ENCODE assay signal across 20 cellular contexts in the genomic region with DNA sequence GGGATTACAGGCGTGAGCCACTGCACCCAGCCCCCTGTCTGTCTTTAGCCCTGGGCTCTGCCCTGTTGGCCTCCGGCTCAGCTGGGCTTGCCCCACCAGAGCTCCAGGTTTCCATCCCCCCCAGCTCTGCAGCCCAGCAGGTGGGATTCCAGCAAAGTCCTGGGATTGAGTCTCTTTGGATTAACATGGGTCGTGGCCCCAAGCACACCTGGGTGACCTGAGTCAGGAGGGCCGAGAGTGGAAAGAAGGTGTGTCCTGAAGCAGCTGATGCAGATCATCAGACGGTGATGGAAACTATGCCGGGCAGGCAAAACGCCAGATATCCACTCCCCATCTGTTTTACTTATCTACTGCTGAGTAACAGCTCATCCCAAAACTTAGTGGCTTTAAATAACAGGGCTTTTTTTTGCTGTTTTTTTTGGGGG.
DNase-seq lines count a peak whose midpoint lies in the region; ATAC-seq, FAIRE-seq and TF ChIP-seq lines count a peak whose summit lies in the region.
"Had no signal": no experiment of that assay in that cellular context is flagged by ENCODE, and none has a peak within 500 bp of the region (broad histone marks: within the 10 kb centered on the region; RNA-seq: fewer than 3 reads in every experiment).

No MANE protein-coding gene starts in this region.

- no peak for TF ChIP-seq POLR2A in transverse colon (IDR thresholded peaks at IDR 0.05)

- FAIRE-seq in astrocyte (lab: Jason Lieb, UNC) = no peak

- no peaks in the 10 kb centered on the region for H3K79me1 ChIP-seq in mesendoderm (ENCODE audit: low read length)

- TF ChIP-seq CTCF in astrocyte (IDR thresholded peaks at IDR 0.05; ENCODE audit: insufficient read depth, low read depth, low read length) (no peak), fibroblast of pulmonary artery (IDR thresholded peaks at IDR 0.05; ENCODE audit: low read length, missing control alignments) (no peak), transverse colon (IDR thresholded peaks at IDR 0.05) (no peak)

- H3K56ac ChIP-seq in mesendoderm (ENCODE audit: low read length) = no peak overlapping the region

- no peak overlapping the region for H3K18ac ChIP-seq in mesendoderm (ENCODE audit: low read length)

- TF ChIP-seq EP300 in transverse colon (IDR thresholded peaks at IDR 0.05; ENCODE audit: low read depth) = no peak

- no peak for ATAC-seq in activated naive CD4-positive, alpha-beta T cell treated with anti-CD3 and anti-CD28 coated beads, Interleukin-2, amount 50 U/mL, for 72 hours
- ATAC-seq in HG02973 (IDR thresholded peaks at IDR 0.05; ENCODE audit: unreplicated experiment) = no peak
- ATAC-seq: activated T-helper 17 cell treated with anti-CD3 and anti-CD28 coated beads, Interleukin-2, amount 50 U/mL, for 72 hours; esophagus mucosa; naive thymus-derived CD4-positive, alpha-beta T cell; T-helper 17 cell had no signal

- H3K4me1 Mint-ChIP-seq in astrocyte (ENCODE audit: low read depth, unreplicated experiment) = no peaks in the 10 kb centered on the region
- H3K4me1 Mint-ChIP-seq: activated T-helper 17 cell treated with anti-CD3 and anti-CD28 coated beads, Interleukin-2, amount 50 U/mL, for 72 hours; T-helper 17 cell had no signal

- H4K5ac ChIP-seq in mesendoderm (ENCODE audit: low read length) = no peak overlapping the region

- H3K9me3 ChIP-seq in astrocyte (ENCODE audit: insufficient read depth, low read depth, low read length) = no peaks in the 10 kb centered on the region
- H3K9me3 ChIP-seq in transverse colon = no peaks in the 10 kb centered on the region

- no peak overlapping the region for H3K23ac ChIP-seq in mesendoderm (ENCODE audit: low read length)

- peaks cover 7% of the 10 kb centered on the region for H3K36me3 Mint-ChIP-seq in astrocyte (ENCODE audit: low read depth, unreplicated experiment)
- peaks cover 0 to 15% of the 10 kb centered on the region in 2 donors for H3K36me3 Mint-ChIP-seq in activated naive CD4-positive, alpha-beta T cell treated with anti-CD3 and anti-CD28 coated beads, Interleukin-2, amount 50 U/mL, for 72 hours

- H3K79me2 ChIP-seq in astrocyte (ENCODE audit: insufficient read depth, low read length) (no peaks in the 10 kb centered on the region), mesendoderm (ENCODE audit: control insufficient read depth, insufficient read depth, low read length) (no peaks in the 10 kb centered on the region)

- DNase-seq in astrocyte (ENCODE audit: low read depth) = peak; percentile 15
- DNase-seq in fibroblast of pulmonary artery (ENCODE audit: low read depth) = peak; percentile 9
- peak; percentile 7 for DNase-seq in mesendoderm
- DNase-seq in transverse colon = peak; percentile 20
- no peak for DNase-seq in activated naive CD4-positive, alpha-beta T cell treated with anti-CD3 and anti-CD28 coated beads, Interleukin-2, amount 50 U/mL, for 72 hours (ENCODE audit: low spot score in 2 of 2)
- DNase-seq in iPS-NIHi7 (ENCODE audit: extremely low spot score) = no peak
- DNase-seq: activated CD4-positive, CD25-positive, alpha-beta regulatory T cell; activated CD8-positive, alpha-beta memory T cell treated with anti-CD3 and anti-CD28 coated beads for 24 hours; amniotic stem cell; C1 segment of cervical spinal cord; dermis blood vessel endothelial cell; DMS153; H9; naive thymus-derived CD4-positive, alpha-beta T cell; NCI-H1436 treated with DMSO at 0.1 percent for 48 hours; NCI-H446 treated with DMSO at 0.1 percent for 48 hours; T-helper 17 cell had no signal

- H2AK5ac ChIP-seq in mesendoderm (ENCODE audit: low read length) = no peak overlapping the region

- H3K4me1 ChIP-seq in astrocyte (ENCODE audit: insufficient read depth, low read length) (no peaks in the 10 kb centered on the region), mesendoderm (ENCODE audit: control insufficient read depth, low read depth, low read length) (no peaks in the 10 kb centered on the region), transverse colon (no peaks in the 10 kb centered on the region)

- H4K20me1 ChIP-seq in astrocyte (ENCODE audit: insufficient read depth, low read length) = no peaks in the 10 kb centered on the region

- H3K4me2 ChIP-seq in astrocyte (ENCODE audit: low read length) (no peak overlapping the region), mesendoderm (ENCODE audit: low read length) (no peak overlapping the region)

- intact Hi-C loops in transverse colon (cut with DNase I; ENCODE audit: low total_unique reads) = no loop called here

- H3K27ac ChIP-seq in astrocyte (ENCODE audit: low read depth, low read length) (no peak overlapping the region), mesendoderm (ENCODE audit: low read depth, low read length) (no peak overlapping the region), transverse colon (peak overlapping the region in 2 of 4 donors; percentile 21 to 60)

- H3K4me3 Mint-ChIP-seq in astrocyte (ENCODE audit: unreplicated experiment) = no peak overlapping the region
- H3K4me3 Mint-ChIP-seq: activated T-helper 17 cell treated with anti-CD3 and anti-CD28 coated beads, Interleukin-2, amount 50 U/mL, for 72 hours; H9; naive thymus-derived CD4-positive, alpha-beta T cell; T-helper 17 cell had no signal

- no peaks in the 10 kb centered on the region for H3K9me3 Mint-ChIP-seq in astrocyte (ENCODE audit: unreplicated experiment)
- no peaks in the 10 kb centered on the region for H3K9me3 Mint-ChIP-seq in activated naive CD4-positive, alpha-beta T cell treated with anti-CD3 and anti-CD28 coated beads, Interleukin-2, amount 50 U/mL, for 72 hours
- H3K9me3 Mint-ChIP-seq: activated T-helper 17 cell treated with anti-CD3 and anti-CD28 coated beads, Interleukin-2, amount 50 U/mL, for 72 hours; H9; naive thymus-derived CD4-positive, alpha-beta T cell had no signal

- no peaks in the 10 kb centered on the region for H3K27me3 ChIP-seq in astrocyte (ENCODE audit: insufficient read depth, low read length)
- H3K27me3 ChIP-seq in mesendoderm (ENCODE audit: insufficient read depth, low read length, poor library complexity) = no peaks in the 10 kb centered on the region
- H3K27me3 ChIP-seq in transverse colon = no peaks in the 10 kb centered on the region

- peaks cover 16% of the 10 kb centered on the region for H3K36me3 ChIP-seq in astrocyte (ENCODE audit: insufficient read depth, low read length)
- no peaks in the 10 kb centered on the region for H3K36me3 ChIP-seq in mesendoderm (ENCODE audit: control insufficient read depth, insufficient read depth, low read length)
- H3K36me3 ChIP-seq in transverse colon = peaks cover 0 to 20% (median 3%) of the 10 kb centered on the region in 4 donors

- H2AFZ ChIP-seq in astrocyte (ENCODE audit: low read depth, low read length) = no peak overlapping the region

- WGBS in mesendoderm (ENCODE audit: extremely low coverage, insufficient coverage, low lambda C conversion rate) = no CpG with 5 or more reads among the region's 7 CpGs
- WGBS in transverse colon (ENCODE audit: low coverage in 1 of 2), 2 donors = 85% methylated on average over 7 of the region's 7 CpGs; no CpG with 5 or more reads in 1 of the 2 donors

- in situ Hi-C loops in transverse colon (cut with MboI; ENCODE audit: low pct_ligation_motif_present in 1 of 4, low pct_unique_long_range_greater_than_20kb in 1 of 4, low sequenced_read_pairs in 3 of 4) = no loop called here

- H2BK15ac ChIP-seq in mesendoderm (replicated peaks; ENCODE audit: low read depth) = no peak overlapping the region

- no peak overlapping the region for H2BK5ac ChIP-seq in mesendoderm (ENCODE audit: low read length)

- H3K27me3 Mint-ChIP-seq in astrocyte (ENCODE audit: low read depth, unreplicated experiment) = no peaks in the 10 kb centered on the region
- H3K27me3 Mint-ChIP-seq: activated T-helper 17 cell treated with anti-CD3 and anti-CD28 coated beads, Interleukin-2, amount 50 U/mL, for 72 hours; naive thymus-derived CD4-positive, alpha-beta T cell; T-helper 17 cell had no signal

- no peak overlapping the region for H3K27ac Mint-ChIP-seq in astrocyte (ENCODE audit: unreplicated experiment)
- no peak overlapping the region for H3K27ac Mint-ChIP-seq in activated naive CD4-positive, alpha-beta T cell treated with anti-CD3 and anti-CD28 coated beads, Interleukin-2, amount 50 U/mL, for 72 hours
- H3K27ac Mint-ChIP-seq: activated T-helper 17 cell treated with anti-CD3 and anti-CD28 coated beads, Interleukin-2, amount 50 U/mL, for 72 hours; naive thymus-derived CD4-positive, alpha-beta T cell; T-helper 17 cell had no signal

- no peak overlapping the region for H3K9ac ChIP-seq in astrocyte (ENCODE audit: low read length)
- H3K9ac ChIP-seq in mesendoderm (ENCODE audit: low read length) = no peak overlapping the region

- H3K4me3 ChIP-seq in astrocyte (ENCODE audit: insufficient read depth, low read depth, low read length) = no peak overlapping the region
- no peak overlapping the region for H3K4me3 ChIP-seq in fibroblast of pulmonary artery (replicated peaks; ENCODE audit: low read depth, low read length)
- H3K4me3 ChIP-seq in mesendoderm (ENCODE audit: low read length) = no peak overlapping the region
- H3K4me3 ChIP-seq in transverse colon = no peak overlapping the region

- no peak overlapping the region for H4K8ac ChIP-seq in mesendoderm (ENCODE audit: low read depth, low read length)

- no peak overlapping the region for H3K4ac ChIP-seq in mesendoderm (ENCODE audit: low read depth, low read length)

- no peak overlapping the region for H2BK120ac ChIP-seq in mesendoderm (ENCODE audit: low read depth, low read length)

Comparison
In these comparisons a context has a peak if more than half of its experiments do, and no peak if none do; other contexts are left out.
1. DNase-seq: peak in astrocyte (single experiment), fibroblast of pulmonary artery (single experiment), mesendoderm (single experiment) and transverse colon (single experiment); none in activated naive CD4-positive, alpha-beta T cell treated with anti-CD3 and anti-CD28 coated beads, Interleukin-2, amount 50 U/mL, for 72 hours (0 of 2) and iPS-NIHi7 (single experiment).